In the genomic region with DNA sequence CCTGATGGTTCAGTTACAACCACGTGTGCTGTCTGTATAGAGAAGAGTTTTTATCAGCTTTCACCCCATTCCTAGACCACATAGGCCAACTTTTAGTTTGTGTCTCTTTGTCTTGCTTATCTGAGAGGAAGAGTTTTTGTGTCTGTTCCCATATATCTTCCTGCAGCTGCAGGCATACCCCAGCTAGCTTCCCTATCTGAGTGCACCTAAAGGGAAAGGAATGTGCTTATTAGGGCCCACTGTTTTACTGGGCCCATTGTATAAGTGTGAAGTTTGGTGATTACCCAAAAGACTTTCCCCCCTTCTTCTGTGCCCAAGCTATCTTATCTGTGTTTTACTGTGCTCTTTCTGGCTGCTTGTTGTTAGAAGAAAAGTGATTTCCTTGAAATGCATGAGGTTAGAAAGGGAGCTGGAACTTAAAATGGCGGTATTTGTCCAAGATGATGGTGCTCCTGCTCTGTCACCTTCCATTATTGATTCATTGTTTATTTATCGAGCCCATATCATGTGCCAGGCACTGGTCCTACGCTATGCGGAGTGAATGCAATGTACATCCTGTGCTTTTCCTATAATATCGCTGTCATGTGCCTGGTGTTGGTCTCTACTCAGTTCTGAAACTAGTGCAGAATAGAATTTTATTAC, we compare ENCODE assay signal across 1 cellular context.
TF ChIP-seq lines count a peak whose summit lies in the region.

No MANE protein-coding gene starts in this region.

TF ChIP-seq in K562, 482 proteins besides CTCF, POLR2A, EP300 and RAD21 (continued from another document):
- TF ChIP-seq, protein P1, sequence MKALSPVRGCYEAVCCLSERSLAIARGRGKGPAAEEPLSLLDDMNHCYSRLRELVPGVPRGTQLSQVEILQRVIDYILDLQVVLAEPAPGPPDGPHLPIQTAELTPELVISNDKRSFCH (CRISPR knock-in tag; IDR thresholded peaks at IDR 0.05) = no peak
- TF ChIP-seq, protein P1 (tag; IDR thresholded peaks at IDR 0.05) = peak; percentile 71; the same call in 1 of the 2 replicates
- peak; percentile 46; the same call in 1 of the 2 replicates for TF ChIP-seq KLF16 (IDR thresholded peaks at IDR 0.05)
- TF ChIP-seq, protein P2, sequence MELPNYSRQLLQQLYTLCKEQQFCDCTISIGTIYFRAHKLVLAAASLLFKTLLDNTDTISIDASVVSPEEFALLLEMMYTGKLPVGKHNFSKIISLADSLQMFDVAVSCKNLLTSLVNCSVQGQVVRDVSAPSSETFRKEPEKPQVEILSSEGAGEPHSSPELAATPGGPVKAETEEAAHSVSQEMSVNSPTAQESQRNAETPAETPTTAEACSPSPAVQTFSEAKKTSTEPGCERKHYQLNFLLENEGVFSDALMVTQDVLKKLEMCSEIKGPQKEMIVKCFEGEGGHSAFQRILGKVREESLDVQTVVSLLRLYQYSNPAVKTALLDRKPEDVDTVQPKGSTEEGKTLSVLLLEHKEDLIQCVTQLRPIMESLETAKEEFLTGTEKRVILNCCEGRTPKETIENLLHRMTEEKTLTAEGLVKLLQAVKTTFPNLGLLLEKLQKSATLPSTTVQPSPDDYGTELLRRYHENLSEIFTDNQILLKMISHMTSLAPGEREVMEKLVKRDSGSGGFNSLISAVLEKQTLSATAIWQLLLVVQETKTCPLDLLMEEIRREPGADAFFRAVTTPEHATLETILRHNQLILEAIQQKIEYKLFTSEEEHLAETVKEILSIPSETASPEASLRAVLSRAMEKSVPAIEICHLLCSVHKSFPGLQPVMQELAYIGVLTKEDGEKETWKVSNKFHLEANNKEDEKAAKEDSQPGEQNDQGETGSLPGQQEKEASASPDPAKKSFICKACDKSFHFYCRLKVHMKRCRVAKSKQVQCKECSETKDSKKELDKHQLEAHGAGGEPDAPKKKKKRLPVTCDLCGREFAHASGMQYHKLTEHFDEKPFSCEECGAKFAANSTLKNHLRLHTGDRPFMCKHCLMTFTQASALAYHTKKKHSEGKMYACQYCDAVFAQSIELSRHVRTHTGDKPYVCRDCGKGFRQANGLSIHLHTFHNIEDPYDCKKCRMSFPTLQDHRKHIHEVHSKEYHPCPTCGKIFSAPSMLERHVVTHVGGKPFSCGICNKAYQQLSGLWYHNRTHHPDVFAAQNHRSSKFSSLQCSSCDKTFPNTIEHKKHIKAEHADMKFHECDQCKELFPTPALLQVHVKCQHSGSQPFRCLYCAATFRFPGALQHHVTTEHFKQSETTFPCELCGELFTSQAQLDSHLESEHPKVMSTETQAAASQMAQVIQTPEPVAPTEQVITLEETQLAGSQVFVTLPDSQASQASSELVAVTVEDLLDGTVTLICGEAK (IDR thresholded peaks at IDR 0.05) = no peak
- TF ChIP-seq, protein P2 (CRISPR knock-in tag; IDR thresholded peaks at IDR 0.05) = no peak
- TF ChIP-seq CXXC5 (CRISPR knock-in tag; IDR thresholded peaks at IDR 0.05) = peak; percentile 43; the same call in 1 of the 2 replicates
- peak; percentile 72; the same call in 1 of the 2 replicates for TF ChIP-seq SMAD4 (CRISPR knock-in tag; conservative IDR thresholded peaks at IDR 0.05)
- peak; percentile 59 for TF ChIP-seq ARID1B (IDR thresholded peaks at IDR 0.05)
- TF ChIP-seq, protein P3, sequence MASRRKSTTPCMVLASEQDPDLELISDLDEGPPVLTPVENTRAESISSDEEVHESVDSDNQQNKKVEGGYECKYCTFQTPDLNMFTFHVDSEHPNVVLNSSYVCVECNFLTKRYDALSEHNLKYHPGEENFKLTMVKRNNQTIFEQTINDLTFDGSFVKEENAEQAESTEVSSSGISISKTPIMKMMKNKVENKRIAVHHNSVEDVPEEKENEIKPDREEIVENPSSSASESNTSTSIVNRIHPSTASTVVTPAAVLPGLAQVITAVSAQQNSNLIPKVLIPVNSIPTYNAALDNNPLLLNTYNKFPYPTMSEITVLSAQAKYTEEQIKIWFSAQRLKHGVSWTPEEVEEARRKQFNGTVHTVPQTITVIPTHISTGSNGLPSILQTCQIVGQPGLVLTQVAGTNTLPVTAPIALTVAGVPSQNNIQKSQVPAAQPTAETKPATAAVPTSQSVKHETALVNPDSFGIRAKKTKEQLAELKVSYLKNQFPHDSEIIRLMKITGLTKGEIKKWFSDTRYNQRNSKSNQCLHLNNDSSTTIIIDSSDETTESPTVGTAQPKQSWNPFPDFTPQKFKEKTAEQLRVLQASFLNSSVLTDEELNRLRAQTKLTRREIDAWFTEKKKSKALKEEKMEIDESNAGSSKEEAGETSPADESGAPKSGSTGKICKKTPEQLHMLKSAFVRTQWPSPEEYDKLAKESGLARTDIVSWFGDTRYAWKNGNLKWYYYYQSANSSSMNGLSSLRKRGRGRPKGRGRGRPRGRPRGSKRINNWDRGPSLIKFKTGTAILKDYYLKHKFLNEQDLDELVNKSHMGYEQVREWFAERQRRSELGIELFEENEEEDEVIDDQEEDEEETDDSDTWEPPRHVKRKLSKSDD (conservative IDR thresholded peaks at IDR 0.05; ENCODE audit: low read length) = no peak
- TF ChIP-seq DMBX1 (CRISPR knock-in tag; IDR thresholded peaks at IDR 0.05; ENCODE audit: borderline replicate concordance) = peak; percentile 86
- peak; percentile 64; the same call in 1 of the 2 replicates for TF ChIP-seq TAL1 (IDR thresholded peaks at IDR 0.05)
- TF ChIP-seq, protein P4, sequence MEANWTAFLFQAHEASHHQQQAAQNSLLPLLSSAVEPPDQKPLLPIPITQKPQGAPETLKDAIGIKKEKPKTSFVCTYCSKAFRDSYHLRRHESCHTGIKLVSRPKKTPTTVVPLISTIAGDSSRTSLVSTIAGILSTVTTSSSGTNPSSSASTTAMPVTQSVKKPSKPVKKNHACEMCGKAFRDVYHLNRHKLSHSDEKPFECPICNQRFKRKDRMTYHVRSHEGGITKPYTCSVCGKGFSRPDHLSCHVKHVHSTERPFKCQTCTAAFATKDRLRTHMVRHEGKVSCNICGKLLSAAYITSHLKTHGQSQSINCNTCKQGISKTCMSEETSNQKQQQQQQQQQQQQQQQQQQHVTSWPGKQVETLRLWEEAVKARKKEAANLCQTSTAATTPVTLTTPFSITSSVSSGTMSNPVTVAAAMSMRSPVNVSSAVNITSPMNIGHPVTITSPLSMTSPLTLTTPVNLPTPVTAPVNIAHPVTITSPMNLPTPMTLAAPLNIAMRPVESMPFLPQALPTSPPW (CRISPR knock-in tag; IDR thresholded peaks at IDR 0.05) = peak; percentile 60
- TF ChIP-seq CBFA2T2 (conservative IDR thresholded peaks at IDR 0.05) = peak; percentile 82
- TF ChIP-seq TRIM24 (IDR thresholded peaks at IDR 0.05) = peak; percentile 38 to 58; a peak in 2 of 4 replicates
- TF ChIP-seq ZNF311 (CRISPR knock-in tag; IDR thresholded peaks at IDR 0.05) = peak; percentile 78; the same call in 1 of the 2 replicates
- peak; percentile 40; the same call in 1 of the 2 replicates for TF ChIP-seq TEAD4 (IDR thresholded peaks at IDR 0.05; ENCODE audit: low read length)
- no peak for TF ChIP-seq TEAD4 (CRISPR knock-in tag; IDR thresholded peaks at IDR 0.05; ENCODE audit: borderline replicate concordance)
- peak; percentile 80 for TF ChIP-seq TCF3 (CRISPR knock-in tag; IDR thresholded peaks at IDR 0.05)
- peak; percentile 25; the same call in 1 of the 2 replicates for TF ChIP-seq NFIC (IDR thresholded peaks at IDR 0.05)
- TF ChIP-seq, protein P5, sequence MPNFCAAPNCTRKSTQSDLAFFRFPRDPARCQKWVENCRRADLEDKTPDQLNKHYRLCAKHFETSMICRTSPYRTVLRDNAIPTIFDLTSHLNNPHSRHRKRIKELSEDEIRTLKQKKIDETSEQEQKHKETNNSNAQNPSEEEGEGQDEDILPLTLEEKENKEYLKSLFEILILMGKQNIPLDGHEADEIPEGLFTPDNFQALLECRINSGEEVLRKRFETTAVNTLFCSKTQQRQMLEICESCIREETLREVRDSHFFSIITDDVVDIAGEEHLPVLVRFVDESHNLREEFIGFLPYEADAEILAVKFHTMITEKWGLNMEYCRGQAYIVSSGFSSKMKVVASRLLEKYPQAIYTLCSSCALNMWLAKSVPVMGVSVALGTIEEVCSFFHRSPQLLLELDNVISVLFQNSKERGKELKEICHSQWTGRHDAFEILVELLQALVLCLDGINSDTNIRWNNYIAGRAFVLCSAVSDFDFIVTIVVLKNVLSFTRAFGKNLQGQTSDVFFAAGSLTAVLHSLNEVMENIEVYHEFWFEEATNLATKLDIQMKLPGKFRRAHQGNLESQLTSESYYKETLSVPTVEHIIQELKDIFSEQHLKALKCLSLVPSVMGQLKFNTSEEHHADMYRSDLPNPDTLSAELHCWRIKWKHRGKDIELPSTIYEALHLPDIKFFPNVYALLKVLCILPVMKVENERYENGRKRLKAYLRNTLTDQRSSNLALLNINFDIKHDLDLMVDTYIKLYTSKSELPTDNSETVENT (CRISPR knock-in tag; IDR thresholded peaks at IDR 0.05) = no peak
- TF ChIP-seq KDM1A (IDR thresholded peaks at IDR 0.05) = 0 out of 4 replicates have a peak, but pooled peaks of 1 of the 2 experiments have one; percentile 33
- no peak for TF ChIP-seq HOXB6 (CRISPR knock-in tag; IDR thresholded peaks at IDR 0.05; ENCODE audit: borderline replicate concordance)
- TF ChIP-seq ZNF146 (CRISPR knock-in tag; IDR thresholded peaks at IDR 0.05; ENCODE audit: unreplicated experiment) = no peak
- TF ChIP-seq MAZ (CRISPR knock-in tag; conservative IDR thresholded peaks at IDR 0.05 in 1 of 2, IDR thresholded peaks at IDR 0.05 in 1 of 2) = peak in 1 of 2 experiments; percentile 54; a peak in 1 of 4 replicates
- TF ChIP-seq CBFA2T3 (IDR thresholded peaks at IDR 0.05) = peak; percentile 88
- peak; percentile 77 for TF ChIP-seq SOX6 (IDR thresholded peaks at IDR 0.05)
- TF ChIP-seq RBM17 (IDR thresholded peaks at IDR 0.05; ENCODE audit: borderline replicate concordance, low read depth, low read length) = no peak
- no peak for TF ChIP-seq TAF7 (tag; IDR thresholded peaks at IDR 0.05)
- no peak for TF ChIP-seq CBX5 (IDR thresholded peaks at IDR 0.05; ENCODE audit: borderline replicate concordance, low read depth)
